ENCODE assay signal across 17 cellular contexts in the genomic region with DNA sequence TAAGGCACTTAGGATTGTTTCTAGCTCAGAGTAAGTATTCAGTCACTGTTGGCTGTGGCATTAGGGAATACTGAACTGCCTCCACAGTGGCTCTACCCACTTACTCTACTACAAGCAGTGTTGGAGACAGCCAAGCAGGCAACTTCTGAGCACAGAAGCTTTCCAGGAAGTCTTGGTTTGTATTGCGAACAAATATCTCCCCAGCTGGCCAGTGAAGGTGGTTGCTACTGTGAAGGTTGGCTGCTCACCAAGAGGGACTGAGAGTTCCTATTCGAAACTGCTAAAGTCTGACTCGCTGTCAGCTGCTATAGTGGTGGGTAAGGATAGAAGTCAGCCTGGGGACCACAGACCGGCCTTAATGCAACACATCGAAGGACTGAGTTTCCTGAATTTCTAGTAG.
DNase-seq lines count a peak whose midpoint lies in the region; ATAC-seq lines count a peak whose summit lies in the region.
"Had no signal": no experiment of that assay in that cellular context is flagged by ENCODE, and none has a peak within 500 bp of the region (broad histone marks: within the 10 kb centered on the region; RNA-seq: fewer than 3 reads in every experiment).

No MANE protein-coding gene starts in this region.

- ATAC-seq in GM18873 (IDR thresholded peaks at IDR 0.05; ENCODE audit: low FRiP score, unreplicated experiment): peak; percentile 53
- ATAC-seq in GM21786 (IDR thresholded peaks at IDR 0.05; ENCODE audit: unreplicated experiment): peak; percentile 73
- peak; percentile 86 for ATAC-seq in HG03432 (IDR thresholded peaks at IDR 0.05; ENCODE audit: unreplicated experiment)
- ATAC-seq in naive thymus-derived CD8-positive, alpha-beta T cell: no peak
- ATAC-seq: sciatic nerve; stimulated activated naive CD8-positive, alpha-beta T cell treated with anti-CD3 and anti-CD28 coated beads, Interleukin-15, Interleukin-2, amounts not matched to agents 100 U/mL and 50 U/mL, for 24 hours had no signal

- H3K27ac Mint-ChIP-seq in naive thymus-derived CD8-positive, alpha-beta T cell: no peak overlapping the region
- H3K27ac Mint-ChIP-seq: CD4-positive, alpha-beta T cell; neural progenitor cell had no signal

- H3K27me3 Mint-ChIP-seq in naive thymus-derived CD8-positive, alpha-beta T cell: peaks cover 0 to 4% (median 1%) of the 10 kb centered on the region in 5 donors
- H3K27me3 Mint-ChIP-seq: CD4-positive, alpha-beta T cell had no signal

- no peak overlapping the region for H3K4me3 Mint-ChIP-seq in naive thymus-derived CD8-positive, alpha-beta T cell
- H3K4me3 Mint-ChIP-seq: CD4-positive, alpha-beta T cell; neural progenitor cell had no signal

- no peaks in the 10 kb centered on the region for H3K4me1 Mint-ChIP-seq in naive thymus-derived CD8-positive, alpha-beta T cell
- H3K4me1 Mint-ChIP-seq: neural progenitor cell had no signal

- peak; percentile 1 for DNase-seq in pons (ENCODE audit: low spot score)
- no peak for DNase-seq in HK-2 (ENCODE audit: unreplicated experiment)
- no peak for DNase-seq in naive thymus-derived CD8-positive, alpha-beta T cell
- no peak for DNase-seq in UCSD-AML1 (lab: John Stamatoyannopoulos, UW; ENCODE audit: unreplicated experiment)
- DNase-seq: activated CD8-positive, alpha-beta memory T cell treated with anti-CD3 and anti-CD28 coated beads for 24 hours; activated gamma-delta T cell treated with Interleukin-2 at 50 U/mL for 16 hours; CD4-positive, alpha-beta T cell; EL; GOT3; NCI-H146; NCI-H526 treated with DMSO at 0.1 percent for 48 hours; stimulated activated naive CD8-positive, alpha-beta T cell treated with anti-CD3 and anti-CD28 coated beads, Interleukin-15, Interleukin-2, amounts not matched to agents 100 U/mL and 50 U/mL, for 24 hours had no signal

- H3K9me3 Mint-ChIP-seq in naive thymus-derived CD8-positive, alpha-beta T cell: peaks cover 0 to 4% (median 0%) of the 10 kb centered on the region in 9 donors
- H3K9me3 Mint-ChIP-seq: CD4-positive, alpha-beta T cell; neural progenitor cell had no signal

- no peaks in the 10 kb centered on the region for H3K36me3 Mint-ChIP-seq in naive thymus-derived CD8-positive, alpha-beta T cell
- H3K36me3 Mint-ChIP-seq: neural progenitor cell had no signal

- POLR2A ChIA-PET in naive thymus-derived CD8-positive, alpha-beta T cell (lab: Charles Lee): no interaction called here

Comparison
In these comparisons a context has a peak if more than half of its experiments do, and no peak if none do; other contexts are left out.
1. ATAC-seq: peak in GM18873 (single experiment), GM21786 (single experiment) and HG03432 (single experiment); none in naive thymus-derived CD8-positive, alpha-beta T cell (0 of 2).